ENCODE assay signal across 1 cellular context in genomic region chr4:38385286-38386010, GRCh38.
TF ChIP-seq lines count a peak whose summit lies in the region.

No MANE protein-coding gene starts in this region.

TF ChIP-seq in HepG2, 621 proteins besides CTCF, POLR2A, EP300 and RAD21 (continued from another document and continues in another):
- no peak for TF ChIP-seq AKNA (CRISPR knock-in tag; IDR thresholded peaks at IDR 0.05; ENCODE audit: borderline replicate concordance)
- peak; percentile 70 for TF ChIP-seq NR2F6 (IDR thresholded peaks at IDR 0.05)
- TF ChIP-seq NR2F6 (CRISPR knock-in tag; IDR thresholded peaks at IDR 0.05), result no peak; the same call in 1 of the 2 replicates
- TF ChIP-seq, protein P1, sequence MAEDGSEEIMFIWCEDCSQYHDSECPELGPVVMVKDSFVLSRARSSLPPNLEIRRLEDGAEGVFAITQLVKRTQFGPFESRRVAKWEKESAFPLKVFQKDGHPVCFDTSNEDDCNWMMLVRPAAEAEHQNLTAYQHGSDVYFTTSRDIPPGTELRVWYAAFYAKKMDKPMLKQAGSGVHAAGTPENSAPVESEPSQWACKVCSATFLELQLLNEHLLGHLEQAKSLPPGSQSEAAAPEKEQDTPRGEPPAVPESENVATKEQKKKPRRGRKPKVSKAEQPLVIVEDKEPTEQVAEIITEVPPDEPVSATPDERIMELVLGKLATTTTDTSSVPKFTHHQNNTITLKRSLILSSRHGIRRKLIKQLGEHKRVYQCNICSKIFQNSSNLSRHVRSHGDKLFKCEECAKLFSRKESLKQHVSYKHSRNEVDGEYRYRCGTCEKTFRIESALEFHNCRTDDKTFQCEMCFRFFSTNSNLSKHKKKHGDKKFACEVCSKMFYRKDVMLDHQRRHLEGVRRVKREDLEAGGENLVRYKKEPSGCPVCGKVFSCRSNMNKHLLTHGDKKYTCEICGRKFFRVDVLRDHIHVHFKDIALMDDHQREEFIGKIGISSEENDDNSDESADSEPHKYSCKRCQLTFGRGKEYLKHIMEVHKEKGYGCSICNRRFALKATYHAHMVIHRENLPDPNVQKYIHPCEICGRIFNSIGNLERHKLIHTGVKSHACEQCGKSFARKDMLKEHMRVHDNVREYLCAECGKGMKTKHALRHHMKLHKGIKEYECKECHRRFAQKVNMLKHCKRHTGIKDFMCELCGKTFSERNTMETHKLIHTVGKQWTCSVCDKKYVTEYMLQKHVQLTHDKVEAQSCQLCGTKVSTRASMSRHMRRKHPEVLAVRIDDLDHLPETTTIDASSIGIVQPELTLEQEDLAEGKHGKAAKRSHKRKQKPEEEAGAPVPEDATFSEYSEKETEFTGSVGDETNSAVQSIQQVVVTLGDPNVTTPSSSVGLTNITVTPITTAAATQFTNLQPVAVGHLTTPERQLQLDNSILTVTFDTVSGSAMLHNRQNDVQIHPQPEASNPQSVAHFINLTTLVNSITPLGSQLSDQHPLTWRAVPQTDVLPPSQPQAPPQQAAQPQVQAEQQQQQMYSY (CRISPR knock-in tag; IDR thresholded peaks at IDR 0.05), result no peak
- TF ChIP-seq SNAI1 (CRISPR knock-in tag; IDR thresholded peaks at IDR 0.05; ENCODE audit: borderline replicate concordance), result no peak
- TF ChIP-seq TBP (CRISPR knock-in tag; IDR thresholded peaks at IDR 0.05), result no peak
- peak; percentile 82 for TF ChIP-seq NCOA2 (CRISPR knock-in tag; IDR thresholded peaks at IDR 0.05)
- TF ChIP-seq RXRA (CRISPR knock-in tag; IDR thresholded peaks at IDR 0.05), result peak; percentile 61; the same call in 1 of the 2 replicates
- TF ChIP-seq MTA3 (CRISPR knock-in tag; IDR thresholded peaks at IDR 0.05), result no peak
- TF ChIP-seq SOX13 (IDR thresholded peaks at IDR 0.05), result no peak
- TF ChIP-seq SOX13 (CRISPR knock-in tag; conservative IDR thresholded peaks at IDR 0.05 in 1 of 2, IDR thresholded peaks at IDR 0.05 in 1 of 2), result peak in 1 of 2 experiments; percentile 74; a peak in 2 of 4 replicates
- 0 out of 2 replicates have a peak, but pooled peaks have one; percentile 4 for TF ChIP-seq STAG1 (CRISPR knock-in tag; IDR thresholded peaks at IDR 0.05)
- TF ChIP-seq ATRX (CRISPR knock-in tag; IDR thresholded peaks at IDR 0.05; ENCODE audit: borderline replicate concordance), result no peak
- no peak for TF ChIP-seq ZFP36L2 (CRISPR knock-in tag; IDR thresholded peaks at IDR 0.05)
- TF ChIP-seq ZNF329 (CRISPR knock-in tag; IDR thresholded peaks at IDR 0.05; ENCODE audit: low read depth), result no peak
- no peak for TF ChIP-seq RARG (CRISPR knock-in tag; IDR thresholded peaks at IDR 0.05; ENCODE audit: low read depth)
- TF ChIP-seq FOXK1 (CRISPR knock-in tag; IDR thresholded peaks at IDR 0.05; ENCODE audit: borderline replicate concordance, low read depth), result no peak
- 0 out of 2 replicates have a peak, but pooled peaks have one; percentile 24 for TF ChIP-seq ZSCAN12 (CRISPR knock-in tag; IDR thresholded peaks at IDR 0.05)
- TF ChIP-seq, protein P2, sequence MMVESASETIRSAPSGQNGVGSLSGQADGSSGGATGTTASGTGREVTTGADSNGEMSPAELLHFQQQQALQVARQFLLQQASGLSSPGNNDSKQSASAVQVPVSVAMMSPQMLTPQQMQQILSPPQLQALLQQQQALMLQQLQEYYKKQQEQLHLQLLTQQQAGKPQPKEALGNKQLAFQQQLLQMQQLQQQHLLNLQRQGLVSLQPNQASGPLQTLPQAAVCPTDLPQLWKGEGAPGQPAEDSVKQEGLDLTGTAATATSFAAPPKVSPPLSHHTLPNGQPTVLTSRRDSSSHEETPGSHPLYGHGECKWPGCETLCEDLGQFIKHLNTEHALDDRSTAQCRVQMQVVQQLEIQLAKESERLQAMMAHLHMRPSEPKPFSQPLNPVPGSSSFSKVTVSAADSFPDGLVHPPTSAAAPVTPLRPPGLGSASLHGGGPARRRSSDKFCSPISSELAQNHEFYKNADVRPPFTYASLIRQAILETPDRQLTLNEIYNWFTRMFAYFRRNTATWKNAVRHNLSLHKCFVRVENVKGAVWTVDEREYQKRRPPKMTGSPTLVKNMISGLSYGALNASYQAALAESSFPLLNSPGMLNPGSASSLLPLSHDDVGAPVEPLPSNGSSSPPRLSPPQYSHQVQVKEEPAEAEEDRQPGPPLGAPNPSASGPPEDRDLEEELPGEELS (CRISPR knock-in tag; IDR thresholded peaks at IDR 0.05), result peak; percentile 16; the same call in 1 of the 2 replicates
- no peak for TF ChIP-seq KDM6A (CRISPR knock-in tag; IDR thresholded peaks at IDR 0.05; ENCODE audit: low read depth)
- no peak for TF ChIP-seq ZNF639 (CRISPR knock-in tag; conservative IDR thresholded peaks at IDR 0.05)
- TF ChIP-seq NFE2L2 (IDR thresholded peaks at IDR 0.05; ENCODE audit: low read length), result no peak
- TF ChIP-seq AKAP8 (CRISPR knock-in tag; IDR thresholded peaks at IDR 0.05), result no peak
- TF ChIP-seq HES4 (CRISPR knock-in tag; IDR thresholded peaks at IDR 0.05; ENCODE audit: borderline replicate concordance), result no peak
- no peak for TF ChIP-seq IRF9 (CRISPR knock-in tag; IDR thresholded peaks at IDR 0.05; ENCODE audit: borderline replicate concordance)
- TF ChIP-seq E2F5 (CRISPR knock-in tag; conservative IDR thresholded peaks at IDR 0.05), result no peak
- TF ChIP-seq TRAFD1 (CRISPR knock-in tag; IDR thresholded peaks at IDR 0.05; ENCODE audit: borderline replicate concordance), result no peak
- TF ChIP-seq, protein P3, sequence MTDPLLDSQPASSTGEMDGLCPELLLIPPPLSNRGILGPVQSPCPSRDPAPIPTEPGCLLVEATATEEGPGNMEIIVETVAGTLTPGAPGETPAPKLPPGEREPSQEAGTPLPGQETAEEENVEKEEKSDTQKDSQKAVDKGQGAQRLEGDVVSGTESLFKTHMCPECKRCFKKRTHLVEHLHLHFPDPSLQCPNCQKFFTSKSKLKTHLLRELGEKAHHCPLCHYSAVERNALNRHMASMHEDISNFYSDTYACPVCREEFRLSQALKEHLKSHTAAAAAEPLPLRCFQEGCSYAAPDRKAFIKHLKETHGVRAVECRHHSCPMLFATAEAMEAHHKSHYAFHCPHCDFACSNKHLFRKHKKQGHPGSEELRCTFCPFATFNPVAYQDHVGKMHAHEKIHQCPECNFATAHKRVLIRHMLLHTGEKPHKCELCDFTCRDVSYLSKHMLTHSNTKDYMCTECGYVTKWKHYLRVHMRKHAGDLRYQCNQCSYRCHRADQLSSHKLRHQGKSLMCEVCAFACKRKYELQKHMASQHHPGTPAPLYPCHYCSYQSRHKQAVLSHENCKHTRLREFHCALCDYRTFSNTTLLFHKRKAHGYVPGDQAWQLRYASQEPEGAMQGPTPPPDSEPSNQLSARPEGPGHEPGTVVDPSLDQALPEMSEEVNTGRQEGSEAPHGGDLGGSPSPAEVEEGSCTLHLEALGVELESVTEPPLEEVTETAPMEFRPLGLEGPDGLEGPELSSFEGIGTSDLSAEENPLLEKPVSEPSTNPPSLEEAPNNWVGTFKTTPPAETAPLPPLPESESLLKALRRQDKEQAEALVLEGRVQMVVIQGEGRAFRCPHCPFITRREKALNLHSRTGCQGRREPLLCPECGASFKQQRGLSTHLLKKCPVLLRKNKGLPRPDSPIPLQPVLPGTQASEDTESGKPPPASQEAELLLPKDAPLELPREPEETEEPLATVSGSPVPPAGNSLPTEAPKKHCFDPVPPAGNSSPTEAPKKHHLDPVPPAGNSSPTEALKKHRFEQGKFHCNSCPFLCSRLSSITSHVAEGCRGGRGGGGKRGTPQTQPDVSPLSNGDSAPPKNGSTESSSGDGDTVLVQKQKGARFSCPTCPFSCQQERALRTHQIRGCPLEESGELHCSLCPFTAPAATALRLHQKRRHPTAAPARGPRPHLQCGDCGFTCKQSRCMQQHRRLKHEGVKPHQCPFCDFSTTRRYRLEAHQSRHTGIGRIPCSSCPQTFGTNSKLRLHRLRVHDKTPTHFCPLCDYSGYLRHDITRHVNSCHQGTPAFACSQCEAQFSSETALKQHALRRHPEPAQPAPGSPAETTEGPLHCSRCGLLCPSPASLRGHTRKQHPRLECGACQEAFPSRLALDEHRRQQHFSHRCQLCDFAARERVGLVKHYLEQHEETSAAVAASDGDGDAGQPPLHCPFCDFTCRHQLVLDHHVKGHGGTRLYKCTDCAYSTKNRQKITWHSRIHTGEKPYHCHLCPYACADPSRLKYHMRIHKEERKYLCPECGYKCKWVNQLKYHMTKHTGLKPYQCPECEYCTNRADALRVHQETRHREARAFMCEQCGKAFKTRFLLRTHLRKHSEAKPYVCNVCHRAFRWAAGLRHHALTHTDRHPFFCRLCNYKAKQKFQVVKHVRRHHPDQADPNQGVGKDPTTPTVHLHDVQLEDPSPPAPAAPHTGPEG (CRISPR knock-in tag; IDR thresholded peaks at IDR 0.05), result no peak
- TF ChIP-seq, protein P4, sequence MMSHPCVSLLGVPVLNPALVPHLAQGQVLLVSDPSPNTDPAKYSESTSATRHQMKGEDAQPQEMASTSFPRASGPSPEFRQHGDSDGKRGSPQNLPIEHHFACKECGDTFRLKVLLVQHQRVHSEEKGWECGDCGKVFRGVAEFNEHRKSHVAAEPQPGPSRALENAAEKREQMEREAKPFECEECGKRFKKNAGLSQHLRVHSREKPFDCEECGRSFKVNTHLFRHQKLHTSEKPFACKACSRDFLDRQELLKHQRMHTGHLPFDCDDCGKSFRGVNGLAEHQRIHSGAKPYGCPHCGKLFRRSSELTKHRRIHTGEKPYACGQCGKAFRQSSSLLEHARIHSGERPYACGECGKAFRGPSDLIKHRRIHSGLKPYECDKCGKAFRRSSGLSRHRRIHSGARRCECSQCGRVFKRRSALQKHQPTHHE (CRISPR knock-in tag; IDR thresholded peaks at IDR 0.05; ENCODE audit: borderline replicate concordance), result no peak
- TF ChIP-seq RBM39 (IDR thresholded peaks at IDR 0.05; ENCODE audit: low read depth, low read length, poor library complexity, severe bottlenecking), result no peak
- TF ChIP-seq TEAD3 (CRISPR knock-in tag; optimal IDR thresholded peaks at IDR 0.05; ENCODE audit: borderline replicate concordance), result peak; percentile 65
- no peak for TF ChIP-seq ZNF7 (CRISPR knock-in tag; IDR thresholded peaks at IDR 0.05)
- peak; percentile 62 for TF ChIP-seq SAP130 (CRISPR knock-in tag; IDR thresholded peaks at IDR 0.05; ENCODE audit: low read depth)
- no peak for TF ChIP-seq TCF12 (IDR thresholded peaks at IDR 0.05)
- TF ChIP-seq TCF12 (CRISPR knock-in tag; IDR thresholded peaks at IDR 0.05), result no peak
- TF ChIP-seq RAD51 (IDR thresholded peaks at IDR 0.05; ENCODE audit: borderline replicate concordance), result no peak
